In genomic region chr22:19169947-19170318, GRCh38 we compare ENCODE assay signal across 10 cellular contexts. TPM values are rescaled to one million over a fixed set of nuclear protein-coding genes. Genes with fewer than 3 reads are reported as not detected.
DNase-seq lines count a peak whose midpoint lies in the region; ATAC-seq, FAIRE-seq and TF ChIP-seq lines count a peak whose summit lies in the region.
"Had no signal": no experiment of that assay in that cellular context is flagged by ENCODE, and none has a peak within 500 bp of the region (broad histone marks: within the 10 kb centered on the region; RNA-seq: fewer than 3 reads in every experiment).

No MANE protein-coding gene starts in this region.

- no peak overlapping the region for H3K27ac ChIP-seq in WERI-Rb-1
- no peak overlapping the region for H3K27ac ChIP-seq in spleen
- H3K27ac ChIP-seq in thyroid gland: no peak overlapping the region

- peak overlapping the region; percentile 48; the same call in 1 of the 2 replicates for H3K4me3 ChIP-seq in WERI-Rb-1 (ENCODE audit: low read depth, low read length)
- H3K4me3 ChIP-seq in fibroblast of mammary gland (ENCODE audit: control insufficient read depth, low read depth, low read length): peak overlapping the region; percentile 34
- H3K4me3 ChIP-seq in spleen: peak overlapping the region in 6 of 8 donors; percentile 11 to 94 (median 19)
- H3K4me3 ChIP-seq in thyroid gland (replicated peaks in 1 of 3): no peak overlapping the region

- H3K4me1 ChIP-seq in spleen (peaks cover 31 to 60% (median 56%) of the 10 kb centered on the region in 6 donors), thyroid gland (peaks cover 19 to 45% of the 10 kb centered on the region in 2 donors)

- H3K36me3 ChIP-seq in WERI-Rb-1 (peaks cover 3% of the 10 kb centered on the region), spleen (no peaks in the 10 kb centered on the region), thyroid gland (no peaks in the 10 kb centered on the region)

- no peak overlapping the region for H3K4me3 Mint-ChIP-seq in activated CD8-positive, alpha-beta memory T cell treated with anti-CD3 and anti-CD28 coated beads, Interleukin-2, amount 10 ng/mL, durations not matched to agents 7 days and 5 days

- H3K27me3 ChIP-seq in WERI-Rb-1 (ENCODE audit: insufficient read depth, low read depth, severe bottlenecking) (peaks cover 52% of the 10 kb centered on the region), spleen (replicated peaks in 1 of 7) (peaks cover 0 to 61% (median 28%) of the 10 kb centered on the region in 7 donors), thyroid gland (peaks cover 4% of the 10 kb centered on the region)

- DNase-seq in activated CD8-positive, alpha-beta memory T cell treated with anti-CD3 and anti-CD28 coated beads for 24 hours: peak; percentile 62
- no peak for DNase-seq in activated CD8-positive, alpha-beta memory T cell treated with anti-CD3 and anti-CD28 coated beads, Interleukin-2, amount 10 ng/mL, durations not matched to agents 7 days and 5 days
- DNase-seq in WERI-Rb-1 (no peak), fibroblast of mammary gland (ENCODE audit: low read depth) (no peak), spleen (peak; percentile 75), GM19239 (ENCODE audit: insufficient read length, low spot score) (no peak), thyroid gland (no peak), GM19238 (ENCODE audit: insufficient read length, low spot score) (no peak)

- 48 to 74% (median 58%) methylated on average over 3 to 7 of the region's 7 CpGs for whole genome bisulfite sequencing in spleen, 5 donors
- 47 to 80% methylated on average over 2 to 4 of the region's 7 CpGs for WGBS in thyroid gland, 2 donors

- H3K9me3 Mint-ChIP-seq in activated CD8-positive, alpha-beta memory T cell treated with anti-CD3 and anti-CD28 coated beads, Interleukin-2, amount 10 ng/mL, durations not matched to agents 7 days and 5 days (ENCODE audit: low read depth): no peaks in the 10 kb centered on the region

- intact Hi-C loops in spleen (cut with DNase I; ENCODE audit: low total_unique reads): loop anchor here (10.0 kb wide), 1 partner anchor 65 kb away; no protein-coding TSS in a partner anchor
- intact Hi-C loops in thyroid gland (cut with DNase I): no loop called here

- TF ChIP-seq POLR2A in spleen (IDR thresholded peaks at IDR 0.05): no peak
- TF ChIP-seq POLR2A in thyroid gland (IDR thresholded peaks at IDR 0.05): no peak

- ATAC-seq in activated CD8-positive, alpha-beta memory T cell treated with anti-CD3 and anti-CD28 coated beads, Interleukin-2, amount 10 ng/mL, durations not matched to agents 7 days and 5 days: no peak
- ATAC-seq: left lobe of liver had no signal

- FAIRE-seq in GM19239 (lab: Jason Lieb, UNC): no peak
- FAIRE-seq: HTR-8/SVneo had no signal

- H3K27me3 Mint-ChIP-seq in activated CD8-positive, alpha-beta memory T cell treated with anti-CD3 and anti-CD28 coated beads, Interleukin-2, amount 10 ng/mL, durations not matched to agents 7 days and 5 days: peaks cover 45% of the 10 kb centered on the region

- TF ChIP-seq CTCF in WERI-Rb-1 (IDR thresholded peaks at IDR 0.05; ENCODE audit: low read depth, low read length): no peak
- no peak for TF ChIP-seq CTCF in fibroblast of mammary gland (conservative IDR thresholded peaks at IDR 0.05; ENCODE audit: control insufficient read depth, insufficient read depth, low read depth, low read length)
- TF ChIP-seq CTCF in spleen (IDR thresholded peaks at IDR 0.05 in 8 of 11, conservative IDR thresholded peaks at IDR 0.05 in 3 of 11): no peak
- TF ChIP-seq CTCF in thyroid gland (IDR thresholded peaks at IDR 0.05): no peak

- H3K9me3 ChIP-seq in WERI-Rb-1 (ENCODE audit: severe bottlenecking) (no peaks in the 10 kb centered on the region), spleen (peaks cover 0 to 3% (median 0%) of the 10 kb centered on the region in 8 donors), thyroid gland (no peaks in the 10 kb centered on the region)

- no peak overlapping the region for H3K27ac Mint-ChIP-seq in activated CD8-positive, alpha-beta memory T cell treated with anti-CD3 and anti-CD28 coated beads, Interleukin-2, amount 10 ng/mL, durations not matched to agents 7 days and 5 days

- H3K36me3 Mint-ChIP-seq in activated CD8-positive, alpha-beta memory T cell treated with anti-CD3 and anti-CD28 coated beads, Interleukin-2, amount 10 ng/mL, durations not matched to agents 7 days and 5 days: no peaks in the 10 kb centered on the region

- peaks cover 36% of the 10 kb centered on the region for H3K4me1 Mint-ChIP-seq in activated CD8-positive, alpha-beta memory T cell treated with anti-CD3 and anti-CD28 coated beads, Interleukin-2, amount 10 ng/mL, durations not matched to agents 7 days and 5 days

- CTCF ChIA-PET in activated CD8-positive, alpha-beta memory T cell treated with anti-CD3 and anti-CD28 coated beads, Interleukin-2, amount 10 ng/mL, durations not matched to agents 7 days and 5 days (lab: Charles Lee): interaction anchor here (2.6 kb wide), 1 partner anchor 460 kb away, joined by 9 read pairs; no protein-coding TSS in a partner anchor

RNA-seq across cellular contexts. Expression of gene SLC25A1, which starts 8.6 kb away (rescaled TPM):
- 10 to 100 TPM; 60.6 to 68.1 TPM for total RNA-seq in activated CD8-positive, alpha-beta memory T cell treated with anti-CD3 and anti-CD28 coated beads, Interleukin-2, amount 10 ng/mL, durations not matched to agents 7 days and 5 days
- 10 to 100 TPM; 32.5 to 47.5 (median 36.0) TPM for total RNA-seq in spleen
- polyA plus RNA-seq in spleen: 10 to 100 TPM; 23.5 to 59.7 (median 26.1) TPM
- total RNA-seq in thyroid gland: 10 to 100 TPM; 38.7 to 79.9 (median 62.1) TPM

RNA-seq across cellular contexts. Expression of gene GSC2, which starts 19.8 kb away (rescaled TPM):
- not detected for total RNA-seq in activated CD8-positive, alpha-beta memory T cell treated with anti-CD3 and anti-CD28 coated beads, Interleukin-2, amount 10 ng/mL, durations not matched to agents 7 days and 5 days
- total RNA-seq in spleen (not detected), thyroid gland (not detected)
- not detected for polyA plus RNA-seq in spleen
- total RNA-seq: left lobe of liver had no signal

RNA-seq across cellular contexts. Expression of gene ESS2, which starts 25.5 kb away (rescaled TPM):
- 10 to 100 TPM; 19.8 to 21.4 TPM for total RNA-seq in activated CD8-positive, alpha-beta memory T cell treated with anti-CD3 and anti-CD28 coated beads, Interleukin-2, amount 10 ng/mL, durations not matched to agents 7 days and 5 days
- 10 to 100 TPM; 13.4 to 21.3 (median 16.4) TPM for total RNA-seq in spleen
- polyA plus RNA-seq in spleen: 10 to 100 TPM; 13.2 to 17.3 (median 16.9) TPM
- 10 to 100 TPM; 12.1 to 17.7 (median 15.0) TPM for total RNA-seq in thyroid gland

RNA-seq across cellular contexts. Expression of gene TSSK2, which starts 38.8 kb away (rescaled TPM):
- total RNA-seq in activated CD8-positive, alpha-beta memory T cell treated with anti-CD3 and anti-CD28 coated beads, Interleukin-2, amount 10 ng/mL, durations not matched to agents 7 days and 5 days: not detected
- not detected for total RNA-seq in spleen
- polyA plus RNA-seq in spleen: under 1 TPM in 2 of 3 donors, not detected in 1; 0.03 to 0.06 TPM
- under 1 TPM in 3 of 4 donors, not detected in 1; 0.59 to 0.94 (median 0.78) TPM for total RNA-seq in thyroid gland
- total RNA-seq: left lobe of liver had no signal

RNA-seq across cellular contexts. Expression of gene DGCR2, which starts 47.7 kb away (rescaled TPM):
- 10 to 100 TPM; 27.8 TPM for total RNA-seq in activated CD8-positive, alpha-beta memory T cell treated with anti-CD3 and anti-CD28 coated beads, Interleukin-2, amount 10 ng/mL, durations not matched to agents 7 days and 5 days
- total RNA-seq in spleen (10 to 100 TPM; 40.4 to 60.7 (median 51.3) TPM), thyroid gland (100 to 1,000 TPM in 1 of 4 donors, 10 to 100 TPM in 3; 49.3 to 106 (median 86.9) TPM)
- polyA plus RNA-seq in spleen: 10 to 100 TPM in 2 of 3 donors, 1 to 10 TPM in 1; 9.5 to 26.0 (median 11.8) TPM

Comparison
In these comparisons a context has a peak if more than half of its experiments do, and no peak if none do; other contexts are left out.
1. DNase-seq: peak in activated CD8-positive, alpha-beta memory T cell treated with anti-CD3 and anti-CD28 coated beads for 24 hours (single experiment) and spleen (single experiment); none in activated CD8-positive, alpha-beta memory T cell treated with anti-CD3 and anti-CD28 coated beads, Interleukin-2, amount 10 ng/mL, durations not matched to agents 7 days and 5 days (single experiment), WERI-Rb-1 (single experiment), fibroblast of mammary gland (single experiment), GM19239 (single experiment), thyroid gland (0 of 2) and GM19238 (single experiment).
2. H3K4me3 ChIP-seq: peak in WERI-Rb-1 (single experiment), fibroblast of mammary gland (single experiment) and spleen (6 of 8); none in thyroid gland (0 of 3).